ENCODE assay signal across 25 cellular contexts in the genomic region with DNA sequence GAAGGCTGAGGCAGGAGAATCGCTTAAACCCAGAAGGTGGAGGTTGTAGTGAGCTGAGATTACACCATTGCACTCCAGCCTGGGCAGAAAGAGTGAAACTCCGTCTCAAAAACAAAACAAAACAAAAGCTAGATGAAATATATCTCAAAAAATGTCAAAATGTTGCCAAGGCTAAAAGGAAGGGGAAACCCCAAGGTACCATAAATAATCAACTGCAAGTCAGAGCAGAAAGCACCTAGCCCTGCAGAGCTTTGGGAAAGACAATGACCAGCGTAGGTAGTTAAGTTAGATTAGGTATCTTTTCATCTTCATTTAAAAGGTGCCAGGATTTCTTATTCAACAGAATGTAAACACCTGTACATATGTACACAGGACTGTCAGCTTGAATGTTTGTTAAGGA. TPM values are rescaled to one million over a fixed set of nuclear protein-coding genes. Genes with fewer than 3 reads are reported as not detected.
DNase-seq lines count a peak whose midpoint lies in the region; ATAC-seq and TF ChIP-seq lines count a peak whose summit lies in the region.
"Had no signal": no experiment of that assay in that cellular context is flagged by ENCODE, and none has a peak within 500 bp of the region (broad histone marks: within the 10 kb centered on the region; RNA-seq: fewer than 3 reads in every experiment).

No MANE protein-coding gene starts in this region.

- DNase-seq in natural killer cell (no peak), glomerular visceral epithelial cell (ENCODE audit: extremely low spot score) (no peak)
- no peak for DNase-seq in natural killer cell treated with Interleukin-12 subunit alpha and Interleukin-12 subunit beta and Interleukin-15 and Interleukin-18, amount 100 ng/mL, for 72 hours (ENCODE audit: low spot score)
- DNase-seq in stimulated activated naive B cell treated with anti-CD40 and anti-IgM and Interleukin-4, amounts not matched to agents 10 μg/mL and 1 μg/mL and 100 μg/mL, for 72 hours, result no peak
- no peak for DNase-seq in activated CD4-positive, alpha-beta memory T cell treated with anti-CD3 and anti-CD28 coated beads, Interleukin-2, amount 10 ng/mL, durations not matched to agents 7 days and 5 days
- DNase-seq: activated CD4-positive, alpha-beta T cell treated with anti-CD3 and anti-CD28 coated beads for 4 hours; activated effector memory CD4-positive, alpha-beta T cell treated with anti-CD3 and anti-CD28 coated beads, Interleukin-2, amount 50 U/mL, for 16 hours; amniotic stem cell; Calu3; erythroblast; KBM-7; left cardiac atrium; midbrain; NCI-H2029 treated with DMSO at 0.1 percent for 48 hours; NCI-H510A treated with DMSO at 0.1 percent for 48 hours; spleen; stimulated activated CD4-positive, alpha-beta T cell treated with anti-CD3 and anti-CD28 coated beads, Interleukin-4, amount 100 ng/mL, for 4 hours; substantia nigra had no signal

- H3K9me3 Mint-ChIP-seq in natural killer cell, result no peaks in the 10 kb centered on the region
- H3K9me3 Mint-ChIP-seq in natural killer cell treated with Interleukin-12 subunit alpha and Interleukin-12 subunit beta and Interleukin-15 and Interleukin-18, amount 100 ng/mL, for 72 hours, result no peaks in the 10 kb centered on the region
- no peaks in the 10 kb centered on the region for H3K9me3 Mint-ChIP-seq in stimulated activated naive B cell treated with anti-CD40 and anti-IgM and Interleukin-4, amounts not matched to agents 10 μg/mL and 1 μg/mL and 100 μg/mL, for 72 hours
- H3K9me3 Mint-ChIP-seq in activated CD4-positive, alpha-beta memory T cell treated with anti-CD3 and anti-CD28 coated beads, Interleukin-2, amount 10 ng/mL, durations not matched to agents 7 days and 5 days, result no peaks in the 10 kb centered on the region
- H3K9me3 Mint-ChIP-seq: neural progenitor cell had no signal

- intact Hi-C loops in natural killer cell (cut with micrococcal nuclease), result no loop called here

- no peak for TF ChIP-seq CTCF in natural killer cell (IDR thresholded peaks at IDR 0.05)
- TF ChIP-seq CTCF in VCaP (conservative IDR thresholded peaks at IDR 0.05), result no peak

- no peak overlapping the region for H3K4me3 Mint-ChIP-seq in natural killer cell
- no peak overlapping the region for H3K4me3 Mint-ChIP-seq in natural killer cell treated with Interleukin-12 subunit alpha and Interleukin-12 subunit beta and Interleukin-15 and Interleukin-18, amount 100 ng/mL, for 72 hours
- no peak overlapping the region for H3K4me3 Mint-ChIP-seq in stimulated activated naive B cell treated with anti-CD40 and anti-IgM and Interleukin-4, amounts not matched to agents 10 μg/mL and 1 μg/mL and 100 μg/mL, for 72 hours
- H3K4me3 Mint-ChIP-seq in activated CD4-positive, alpha-beta memory T cell treated with anti-CD3 and anti-CD28 coated beads, Interleukin-2, amount 10 ng/mL, durations not matched to agents 7 days and 5 days, result no peak overlapping the region
- H3K4me3 Mint-ChIP-seq: neural progenitor cell had no signal

- peak overlapping the region; percentile 77 to 78 for H3K27ac Mint-ChIP-seq in natural killer cell
- no peak overlapping the region for H3K27ac Mint-ChIP-seq in natural killer cell treated with Interleukin-12 subunit alpha and Interleukin-12 subunit beta and Interleukin-15 and Interleukin-18, amount 100 ng/mL, for 72 hours
- no peak overlapping the region for H3K27ac Mint-ChIP-seq in stimulated activated naive B cell treated with anti-CD40 and anti-IgM and Interleukin-4, amounts not matched to agents 10 μg/mL and 1 μg/mL and 100 μg/mL, for 72 hours
- H3K27ac Mint-ChIP-seq in activated CD4-positive, alpha-beta memory T cell treated with anti-CD3 and anti-CD28 coated beads, Interleukin-2, amount 10 ng/mL, durations not matched to agents 7 days and 5 days, result no peak overlapping the region
- H3K27ac Mint-ChIP-seq: neural progenitor cell had no signal

- no peaks in the 10 kb centered on the region for H3K36me3 Mint-ChIP-seq in natural killer cell
- peaks cover 19% of the 10 kb centered on the region for H3K36me3 Mint-ChIP-seq in natural killer cell treated with Interleukin-12 subunit alpha and Interleukin-12 subunit beta and Interleukin-15 and Interleukin-18, amount 100 ng/mL, for 72 hours
- peaks cover 34 to 52% of the 10 kb centered on the region in 2 donors for H3K36me3 Mint-ChIP-seq in stimulated activated naive B cell treated with anti-CD40 and anti-IgM and Interleukin-4, amounts not matched to agents 10 μg/mL and 1 μg/mL and 100 μg/mL, for 72 hours
- peaks cover 49% of the 10 kb centered on the region for H3K36me3 Mint-ChIP-seq in activated CD4-positive, alpha-beta memory T cell treated with anti-CD3 and anti-CD28 coated beads, Interleukin-2, amount 10 ng/mL, durations not matched to agents 7 days and 5 days (ENCODE audit: low read depth)

- POLR2A ChIA-PET in activated CD4-positive, alpha-beta memory T cell treated with anti-CD3 and anti-CD28 coated beads, Interleukin-2, amount 10 ng/mL, durations not matched to agents 7 days and 5 days (lab: Charles Lee), result interaction anchor here (1.2 to 1.5 kb wide), 3 partner anchors 9 to 12 kb away, joined by 3 to 4 read pairs (median 4); no protein-coding TSS in a partner anchor

- CTCF ChIA-PET in activated CD4-positive, alpha-beta memory T cell treated with anti-CD3 and anti-CD28 coated beads, Interleukin-2, amount 10 ng/mL, durations not matched to agents 7 days and 5 days (lab: Charles Lee), result interaction anchor here (0.6 kb wide), 1 partner anchor 123 kb away, joined by 3 read pairs; no protein-coding TSS in a partner anchor

- H3K4me1 Mint-ChIP-seq in natural killer cell, result peaks cover 13 to 20% of the 10 kb centered on the region in 2 donors
- H3K4me1 Mint-ChIP-seq in natural killer cell treated with Interleukin-12 subunit alpha and Interleukin-12 subunit beta and Interleukin-15 and Interleukin-18, amount 100 ng/mL, for 72 hours (ENCODE audit: low read depth in 2 of 2), result peaks cover 19 to 22% of the 10 kb centered on the region in 2 donors
- H3K4me1 Mint-ChIP-seq in stimulated activated naive B cell treated with anti-CD40 and anti-IgM and Interleukin-4, amounts not matched to agents 10 μg/mL and 1 μg/mL and 100 μg/mL, for 72 hours, result peaks cover 21 to 40% of the 10 kb centered on the region in 2 donors
- H3K4me1 Mint-ChIP-seq in activated CD4-positive, alpha-beta memory T cell treated with anti-CD3 and anti-CD28 coated beads, Interleukin-2, amount 10 ng/mL, durations not matched to agents 7 days and 5 days, result peaks cover 13% of the 10 kb centered on the region
- H3K4me1 Mint-ChIP-seq: neural progenitor cell had no signal

- no peaks in the 10 kb centered on the region for H3K27me3 Mint-ChIP-seq in natural killer cell (ENCODE audit: low read depth in 2 of 2)
- H3K27me3 Mint-ChIP-seq in natural killer cell treated with Interleukin-12 subunit alpha and Interleukin-12 subunit beta and Interleukin-15 and Interleukin-18, amount 100 ng/mL, for 72 hours, result no peaks in the 10 kb centered on the region
- no peaks in the 10 kb centered on the region for H3K27me3 Mint-ChIP-seq in stimulated activated naive B cell treated with anti-CD40 and anti-IgM and Interleukin-4, amounts not matched to agents 10 μg/mL and 1 μg/mL and 100 μg/mL, for 72 hours
- H3K27me3 Mint-ChIP-seq in activated CD4-positive, alpha-beta memory T cell treated with anti-CD3 and anti-CD28 coated beads, Interleukin-2, amount 10 ng/mL, durations not matched to agents 7 days and 5 days, result no peaks in the 10 kb centered on the region

- ATAC-seq in natural killer cell (no peak), HG02798 (IDR thresholded peaks at IDR 0.05; ENCODE audit: poor library complexity, unreplicated experiment) (peak; percentile 57), HG03025 (IDR thresholded peaks at IDR 0.05; ENCODE audit: low FRiP score, unreplicated experiment) (no peak)
- ATAC-seq in natural killer cell treated with Interleukin-12 subunit alpha and Interleukin-12 subunit beta and Interleukin-15 and Interleukin-18, amount 100 ng/mL, for 72 hours, result no peak
- ATAC-seq in stimulated activated naive B cell treated with anti-CD40 and anti-IgM and Interleukin-4, amounts not matched to agents 10 μg/mL and 1 μg/mL and 100 μg/mL, for 72 hours (replicated peaks), result peak; percentile 50 to 57
- ATAC-seq: gastroesophageal sphincter, left cardiac atrium had no signal

- peak overlapping the region; percentile 23; the same call in 1 of the 2 replicates for H3K27ac ChIP-seq in VCaP
- H3K27ac ChIP-seq: BLaER1, cardiac muscle cell, gastroesophageal sphincter, neural progenitor cell had no signal

RNA-seq across cellular contexts. Expression of gene AKIRIN2, which starts 33.0 kb away (rescaled TPM):
- total RNA-seq in natural killer cell, result 100 to 1,000 TPM; 102 to 156 (median 108) TPM
- total RNA-seq in natural killer cell treated with Interleukin-12 subunit alpha and Interleukin-12 subunit beta and Interleukin-15 and Interleukin-18, amount 100 ng/mL, for 72 hours, result 100 to 1,000 TPM in 1 of 2 donors, 10 to 100 TPM in 1; 78.3 to 101 TPM
- total RNA-seq in activated CD4-positive, alpha-beta memory T cell treated with anti-CD3 and anti-CD28 coated beads, Interleukin-2, amount 10 ng/mL, durations not matched to agents 7 days and 5 days, result 10 to 100 TPM; 56.5 to 58.5 TPM

Comparison
In these comparisons a context has a peak if more than half of its experiments do, and no peak if none do; other contexts are left out.
1. H3K27ac Mint-ChIP-seq: peak in natural killer cell (2 of 2); none in natural killer cell treated with Interleukin-12 subunit alpha and Interleukin-12 subunit beta and Interleukin-15 and Interleukin-18, amount 100 ng/mL, for 72 hours (0 of 2), stimulated activated naive B cell treated with anti-CD40 and anti-IgM and Interleukin-4, amounts not matched to agents 10 μg/mL and 1 μg/mL and 100 μg/mL, for 72 hours (single experiment) and activated CD4-positive, alpha-beta memory T cell treated with anti-CD3 and anti-CD28 coated beads, Interleukin-2, amount 10 ng/mL, durations not matched to agents 7 days and 5 days (single experiment).
2. ATAC-seq: peak in HG02798 (single experiment) and stimulated activated naive B cell treated with anti-CD40 and anti-IgM and Interleukin-4, amounts not matched to agents 10 μg/mL and 1 μg/mL and 100 μg/mL, for 72 hours (2 of 2); none in natural killer cell (0 of 3), natural killer cell treated with Interleukin-12 subunit alpha and Interleukin-12 subunit beta and Interleukin-15 and Interleukin-18, amount 100 ng/mL, for 72 hours (0 of 2) and HG03025 (single experiment).